ENCODE assay signal across 19 cellular contexts in genomic region chr4:2478220-2478619, GRCh38. TPM values are rescaled to one million over a fixed set of nuclear protein-coding genes. Genes with fewer than 3 reads are reported as not detected.
DNase-seq lines count a peak whose midpoint lies in the region; ATAC-seq and TF ChIP-seq lines count a peak whose summit lies in the region.
"Had no signal": no experiment of that assay in that cellular context is flagged by ENCODE, and none has a peak within 500 bp of the region (broad histone marks: within the 10 kb centered on the region; RNA-seq: fewer than 3 reads in every experiment).

No MANE protein-coding gene starts in this region.

- H3K27me3 ChIP-seq in transverse colon = no peaks in the 10 kb centered on the region
- H3K27me3 ChIP-seq: cardiac muscle cell, suprapubic skin had no signal

- H3K27ac ChIP-seq in transverse colon = peak overlapping the region in 2 of 4 donors; percentile 29 to 49
- H3K27ac ChIP-seq: cardiac muscle cell, parathyroid adenoma, suprapubic skin had no signal

- TF ChIP-seq CTCF in transverse colon (IDR thresholded peaks at IDR 0.05) = no peak

- peak overlapping the region in 1 of 4 donors; percentile 13 for H3K4me3 ChIP-seq in transverse colon
- H3K4me3 ChIP-seq: cardiac muscle cell, HAP-1, suprapubic skin had no signal

- ATAC-seq in stimulated activated naive CD8-positive, alpha-beta T cell treated with anti-CD3 and anti-CD28 coated beads, Interleukin-15, amount 100 ng/mL, for 72 hours = no peak
- ATAC-seq in T-cell (replicated peaks in 1 of 4) (no peak), HG02763 (IDR thresholded peaks at IDR 0.05; ENCODE audit: unreplicated experiment) (no peak)

- CTCF ChIA-PET in T-cell (lab: Charles Lee) = interaction anchor here in 1 of 2 donors (0.6 kb wide), 1 partner anchor 195 kb away, joined by 3 read pairs; no protein-coding TSS in a partner anchor

- no peaks in the 10 kb centered on the region for H3K9me3 ChIP-seq in transverse colon
- H3K9me3 ChIP-seq: HAP-1, suprapubic skin had no signal

- no peaks in the 10 kb centered on the region for H3K9me3 Mint-ChIP-seq in stimulated activated naive CD8-positive, alpha-beta T cell treated with anti-CD3 and anti-CD28 coated beads, Interleukin-15, Interleukin-2, amounts not matched to agents 100 ng/mL and 50 ng/mL, for 24 hours
- no peaks in the 10 kb centered on the region for H3K9me3 Mint-ChIP-seq in stimulated activated naive CD8-positive, alpha-beta T cell treated with anti-CD3 and anti-CD28 coated beads, Interleukin-15, amount 100 ng/mL, for 72 hours
- H3K9me3 Mint-ChIP-seq in T-cell = no peaks in the 10 kb centered on the region

- no peaks in the 10 kb centered on the region for H3K36me3 ChIP-seq in transverse colon
- H3K36me3 ChIP-seq: cardiac muscle cell had no signal

- in situ Hi-C loops in transverse colon (cut with MboI; ENCODE audit: low pct_ligation_motif_present in 1 of 4, low pct_unique_long_range_greater_than_20kb in 1 of 4, low sequenced_read_pairs in 3 of 4) = no loop called here

- H3K4me3 Mint-ChIP-seq in stimulated activated naive CD8-positive, alpha-beta T cell treated with anti-CD3 and anti-CD28 coated beads, Interleukin-15, Interleukin-2, amounts not matched to agents 100 ng/mL and 50 ng/mL, for 24 hours = peak overlapping the region; percentile 31
- peak overlapping the region in 1 of 2 donors; percentile 13 for H3K4me3 Mint-ChIP-seq in stimulated activated naive CD8-positive, alpha-beta T cell treated with anti-CD3 and anti-CD28 coated beads, Interleukin-15, amount 100 ng/mL, for 72 hours
- peak overlapping the region; percentile 21 to 60 (median 26) for H3K4me3 Mint-ChIP-seq in T-cell

- peaks cover 34 to 87% (median 64%) of the 10 kb centered on the region in 4 donors for H3K4me1 ChIP-seq in transverse colon

- POLR2A ChIA-PET in T-cell (lab: Charles Lee) = no interaction called here

- intact Hi-C loops in transverse colon (cut with DNase I; ENCODE audit: low total_unique reads) = no loop called here

- no peak for DNase-seq in stimulated activated naive CD8-positive, alpha-beta T cell treated with anti-CD3 and anti-CD28 coated beads, Interleukin-15, amount 100 ng/mL, for 72 hours
- no peak for DNase-seq in T-cell
- DNase-seq in fibroblast of peridontal ligament (ENCODE audit: extremely low read depth) = peak; percentile 38
- no peak for DNase-seq in transverse colon
- DNase-seq in activated CD8-positive, alpha-beta memory T cell treated with anti-CD3 and anti-CD28 coated beads, Interleukin-2, amount 50 U/mL, for 48 hours = no peak
- no peak for DNase-seq in globus pallidus (ENCODE audit: low spot score)
- DNase-seq: activated CD4-positive, alpha-beta T cell treated with anti-CD3 and anti-CD28 coated beads, Interleukin-2, amount 50 U/mL, for 48 hours; activated naive CD4-positive, alpha-beta T cell treated with Interleukin-2 at 50 U/mL for 16 hours; Kasumi-1; NCI-H1930; Right ventricle myocardium superior had no signal

- peaks cover 92% of the 10 kb centered on the region for H3K4me1 Mint-ChIP-seq in stimulated activated naive CD8-positive, alpha-beta T cell treated with anti-CD3 and anti-CD28 coated beads, Interleukin-15, Interleukin-2, amounts not matched to agents 100 ng/mL and 50 ng/mL, for 24 hours (ENCODE audit: low read depth)
- H3K4me1 Mint-ChIP-seq in stimulated activated naive CD8-positive, alpha-beta T cell treated with anti-CD3 and anti-CD28 coated beads, Interleukin-15, amount 100 ng/mL, for 72 hours = peaks cover 89% of the 10 kb centered on the region
- peaks cover 88 to 96% (median 96%) of the 10 kb centered on the region in 3 donors for H3K4me1 Mint-ChIP-seq in T-cell

- 0 to 31% methylated on average over 1 to 3 of the region's 3 CpGs for WGBS in transverse colon (ENCODE audit: low coverage in 1 of 2), 2 donors

- no peak for TF ChIP-seq POLR2A in transverse colon (IDR thresholded peaks at IDR 0.05)

- H3K27ac Mint-ChIP-seq in stimulated activated naive CD8-positive, alpha-beta T cell treated with anti-CD3 and anti-CD28 coated beads, Interleukin-15, Interleukin-2, amounts not matched to agents 100 ng/mL and 50 ng/mL, for 24 hours = no peak overlapping the region
- peak overlapping the region in 1 of 2 donors; percentile 82 for H3K27ac Mint-ChIP-seq in stimulated activated naive CD8-positive, alpha-beta T cell treated with anti-CD3 and anti-CD28 coated beads, Interleukin-15, amount 100 ng/mL, for 72 hours
- H3K27ac Mint-ChIP-seq in T-cell = peak overlapping the region; percentile 26 to 61

- H3K36me3 Mint-ChIP-seq in stimulated activated naive CD8-positive, alpha-beta T cell treated with anti-CD3 and anti-CD28 coated beads, Interleukin-15, Interleukin-2, amounts not matched to agents 100 ng/mL and 50 ng/mL, for 24 hours (ENCODE audit: low read depth) = peaks cover 73% of the 10 kb centered on the region
- peaks cover 25% of the 10 kb centered on the region for H3K36me3 Mint-ChIP-seq in T-cell

- no peak for TF ChIP-seq EP300 in transverse colon (IDR thresholded peaks at IDR 0.05; ENCODE audit: low read depth)

- no peaks in the 10 kb centered on the region for H3K27me3 Mint-ChIP-seq in stimulated activated naive CD8-positive, alpha-beta T cell treated with anti-CD3 and anti-CD28 coated beads, Interleukin-15, Interleukin-2, amounts not matched to agents 100 ng/mL and 50 ng/mL, for 24 hours
- no peaks in the 10 kb centered on the region for H3K27me3 Mint-ChIP-seq in stimulated activated naive CD8-positive, alpha-beta T cell treated with anti-CD3 and anti-CD28 coated beads, Interleukin-15, amount 100 ng/mL, for 72 hours
- no peaks in the 10 kb centered on the region for H3K27me3 Mint-ChIP-seq in T-cell

RNA-seq across cellular contexts. Expression of gene RNF4, which starts 9.3 kb away (rescaled TPM):
- total RNA-seq in T-cell (100 to 1,000 TPM in 4 of 5 donors, 10 to 100 TPM in 1; 89.2 to 107 (median 104) TPM), transverse colon (10 to 100 TPM; 20.9 to 50.5 (median 35.8) TPM)

RNA-seq across cellular contexts. Expression of gene FAM193A, which starts 58.2 kb away (rescaled TPM):
- 10 to 100 TPM; 41.6 to 46.8 (median 45.2) TPM for total RNA-seq in T-cell
- total RNA-seq in transverse colon = 10 to 100 TPM; 27.7 to 40.4 (median 31.1) TPM

RNA-seq across cellular contexts. Expression of gene CFAP99, which starts 59.5 kb away (rescaled TPM):
- total RNA-seq in T-cell = under 1 TPM in 3 of 5 donors, not detected in 2; 0.09 to 0.20 (median 0.13) TPM
- total RNA-seq in transverse colon = under 1 TPM in 3 of 4 donors, not detected in 1; 0.32 to 0.82 (median 0.60) TPM
- total RNA-seq: cardiac muscle cell, Daoy, mesenteric fat pad, Right ventricle myocardium superior, suprapubic skin had no signal

RNA-seq across cellular contexts. Expression of gene ZFYVE28, which starts 59.8 kb away (rescaled TPM):
- total RNA-seq in T-cell (10 to 100 TPM; 33.4 to 56.2 (median 45.4) TPM), transverse colon (100 to 1,000 TPM in 1 of 4 donors, 10 to 100 TPM in 3; 44.8 to 110 (median 69.6) TPM)
